In genomic region chr14:91249841-91250616, GRCh38 we compare ENCODE assay signal across 9 cellular contexts. TPM values are rescaled to one million over a fixed set of nuclear protein-coding genes. Genes with fewer than 3 reads are reported as not detected.
DNase-seq lines count a peak whose midpoint lies in the region; ATAC-seq and TF ChIP-seq lines count a peak whose summit lies in the region.
"Had no signal": no experiment of that assay in that cellular context is flagged by ENCODE, and none has a peak within 500 bp of the region (broad histone marks: within the 10 kb centered on the region; RNA-seq: fewer than 3 reads in every experiment).

No MANE protein-coding gene starts in this region.

- H3K4me2 ChIP-seq in PC-3 (ENCODE audit: low read length): peak overlapping the region; percentile 24; the same call in 1 of the 2 replicates

- H2AFZ ChIP-seq in PC-3 (ENCODE audit: low read length): no peak overlapping the region

- H3K27me3 ChIP-seq in PC-3 (ENCODE audit: low read length) (no peaks in the 10 kb centered on the region), spleen (replicated peaks in 1 of 7) (peaks cover 0 to 10% (median 0%) of the 10 kb centered on the region in 7 donors)
- H3K27me3 ChIP-seq: dorsolateral prefrontal cortex had no signal

- H3K4me3 ChIP-seq in PC-3 (ENCODE audit: low read length) (no peak overlapping the region), spleen (peak overlapping the region in 1 of 8 donors; percentile 49)
- H3K4me3 ChIP-seq: dorsolateral prefrontal cortex had no signal

- H3K36me3 ChIP-seq in PC-3 (ENCODE audit: low read depth, low read length) (no peaks in the 10 kb centered on the region), spleen (no peaks in the 10 kb centered on the region)

- H3K4me1 ChIP-seq in PC-3 (ENCODE audit: insufficient read depth, low read length): peaks cover 19% of the 10 kb centered on the region
- peaks cover 22 to 94% (median 66%) of the 10 kb centered on the region in 6 donors for H3K4me1 ChIP-seq in spleen

- H3F3A ChIP-seq in PC-3 (ENCODE audit: low read length, unreplicated experiment): no peaks in the 10 kb centered on the region

- H3K4me3 Mint-ChIP-seq in activated naive CD4-positive, alpha-beta T cell treated with anti-CD3 and anti-CD28 coated beads for 36 hours: no peak overlapping the region
- H3K4me3 Mint-ChIP-seq in IgD-negative memory B cell: peak overlapping the region; percentile 68 to 90 (median 83)

- H3K9me3 ChIP-seq in PC-3 (ENCODE audit: low read length) (no peaks in the 10 kb centered on the region), spleen (no peaks in the 10 kb centered on the region)

- H4K20me1 ChIP-seq in PC-3 (ENCODE audit: low read length): no peaks in the 10 kb centered on the region

- CTCF ChIA-PET in activated naive CD4-positive, alpha-beta T cell treated with anti-CD3 and anti-CD28 coated beads for 36 hours (lab: Charles Lee): interaction anchor here (1.1 to 1.3 kb wide), 4 partner anchors 9 to 83 kb away, joined by 3 to 4 read pairs (median 4); no protein-coding TSS in a partner anchor
- CTCF ChIA-PET in PC-3 (lab: Charles Lee): no interaction called here

- peaks cover 81% of the 10 kb centered on the region for H3K4me1 Mint-ChIP-seq in activated naive CD4-positive, alpha-beta T cell treated with anti-CD3 and anti-CD28 coated beads for 36 hours (ENCODE audit: low read depth)
- peaks cover 31 to 44% (median 42%) of the 10 kb centered on the region in 3 donors for H3K4me1 Mint-ChIP-seq in IgD-negative memory B cell

- 16 to 35% (median 19%) methylated on average over 10 of the region's 10 CpGs for WGBS in spleen, 5 donors

- TF ChIP-seq POLR2A in spleen (IDR thresholded peaks at IDR 0.05): no peak

- no peaks in the 10 kb centered on the region for H3K27me3 Mint-ChIP-seq in activated naive CD4-positive, alpha-beta T cell treated with anti-CD3 and anti-CD28 coated beads for 36 hours (ENCODE audit: low read depth)
- H3K27me3 Mint-ChIP-seq in IgD-negative memory B cell: no peaks in the 10 kb centered on the region

- TF ChIP-seq CTCF in PC-3 (conservative IDR thresholded peaks at IDR 0.05; ENCODE audit: low read depth, low read length) (no peak), spleen (IDR thresholded peaks at IDR 0.05 in 8 of 11, conservative IDR thresholded peaks at IDR 0.05 in 3 of 11) (peak in 3 of 11 experiments; percentile 18 to 22 (median 19))

- H3K36me3 Mint-ChIP-seq in activated naive CD4-positive, alpha-beta T cell treated with anti-CD3 and anti-CD28 coated beads for 36 hours (ENCODE audit: low read depth): peaks cover 6% of the 10 kb centered on the region
- H3K36me3 Mint-ChIP-seq in IgD-negative memory B cell: peaks cover 4% of the 10 kb centered on the region

- peak overlapping the region; percentile 70 for H3K27ac Mint-ChIP-seq in activated naive CD4-positive, alpha-beta T cell treated with anti-CD3 and anti-CD28 coated beads for 36 hours
- peak overlapping the region; percentile 87 to 94 (median 94) for H3K27ac Mint-ChIP-seq in IgD-negative memory B cell

- peaks cover 4% of the 10 kb centered on the region for H3K9me3 Mint-ChIP-seq in activated naive CD4-positive, alpha-beta T cell treated with anti-CD3 and anti-CD28 coated beads for 36 hours
- no peaks in the 10 kb centered on the region for H3K9me3 Mint-ChIP-seq in IgD-negative memory B cell

- H3K9ac ChIP-seq in PC-3 (ENCODE audit: low read length): no peak overlapping the region

- intact Hi-C loops in activated naive CD4-positive, alpha-beta T cell treated with anti-CD3 and anti-CD28 coated beads for 36 hours (cut with micrococcal nuclease): loop anchor here (5.0 to 10.0 kb wide), 4 partner anchors 617 to 1295 kb away; partner anchors contain the start of genes CALM1, EFCAB11, TC2N and TDP1
- intact Hi-C loops in PC-3 (cut with micrococcal nuclease): loop anchor here (1.0 kb wide), 1 partner anchor 21 kb away; no protein-coding TSS in a partner anchor
- intact Hi-C loops in spleen (cut with DNase I; ENCODE audit: low total_unique reads): no loop called here

- H3K79me2 ChIP-seq in PC-3 (ENCODE audit: low read length): no peaks in the 10 kb centered on the region

- peak; percentile 42 for DNase-seq in activated naive CD4-positive, alpha-beta T cell treated with anti-CD3 and anti-CD28 coated beads for 36 hours
- DNase-seq in activated naive CD4-positive, alpha-beta T cell treated with anti-CD3 and anti-CD28 coated beads, Interleukin-2, amount 50 U/mL, for 16 hours: no peak
- DNase-seq in PC-3 (peak; percentile 75), cerebellar cortex (ENCODE audit: low spot score) (peak; percentile 84), spleen (peak; percentile 44), amniotic stem cell (lab: John Stamatoyannopoulos, UW) (no peak)

- POLR2A ChIA-PET in PC-3 (lab: Charles Lee; ENCODE audit: unreplicated experiment): no interaction called here

- peak; percentile 77 for ATAC-seq in GM21723 (IDR thresholded peaks at IDR 0.05; ENCODE audit: unreplicated experiment)
- peak; percentile 71 for ATAC-seq in PC-3

- 0 out of 2 replicates have a peak overlapping the region, but pooled peaks have one; percentile 19 for H3K27ac ChIP-seq in PC-3 (ENCODE audit: low read length)
- peak overlapping the region; percentile 66 to 87 (median 73) for H3K27ac ChIP-seq in spleen

- no peaks in the 10 kb centered on the region for H3K9me2 ChIP-seq in PC-3 (replicated peaks; ENCODE audit: low read length)

- BruUV-seq in PC-3 (replicated peaks; lab: Mats Ljungman, UMichigan): no TSS peak

RNA-seq across cellular contexts. Expression of gene GPR68, which starts 5.5 kb away (rescaled TPM):
- 1 to 10 TPM; 1.2 to 1.3 TPM for total RNA-seq in activated naive CD4-positive, alpha-beta T cell treated with anti-CD3 and anti-CD28 coated beads for 36 hours
- polyA plus RNA-seq in IgD-negative memory B cell (1.6 TPM), spleen (1 to 10 TPM in 2 of 3 donors, under 1 TPM in 1; 0.50 to 1.7 (median 1.3) TPM)
- total RNA-seq in PC-3 (2014; rRNA removed) (0.35 and 1.5 TPM in 2 replicates), spleen (1 to 10 TPM; 1.9 to 5.2 (median 3.2) TPM)

Comparison
In these comparisons a context has a peak if more than half of its experiments do, and no peak if none do; other contexts are left out.
1. DNase-seq: peak in activated naive CD4-positive, alpha-beta T cell treated with anti-CD3 and anti-CD28 coated beads for 36 hours (single experiment), PC-3 (single experiment), cerebellar cortex (single experiment) and spleen (single experiment); none in activated naive CD4-positive, alpha-beta T cell treated with anti-CD3 and anti-CD28 coated beads, Interleukin-2, amount 50 U/mL, for 16 hours (single experiment) and amniotic stem cell (single experiment).